ENCODE assay signal across 8 cellular contexts in the genomic region with DNA sequence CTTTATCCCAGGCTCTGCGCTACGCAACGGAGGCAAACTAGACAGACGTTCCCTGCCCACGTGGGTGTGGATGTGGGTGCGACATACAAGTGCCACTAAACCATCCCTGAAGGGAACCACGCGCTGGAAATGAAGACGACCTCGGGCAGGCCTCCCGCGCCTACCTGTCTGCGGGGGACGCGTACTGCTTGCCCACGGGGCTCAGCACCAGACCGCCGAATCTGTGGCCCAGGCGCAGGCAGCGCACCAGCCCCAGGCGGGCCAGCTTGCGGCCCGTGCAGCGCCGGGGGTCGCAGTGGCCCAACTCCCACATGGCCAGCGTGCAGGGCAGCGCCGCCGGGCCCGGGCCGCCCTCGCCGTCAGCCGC. TPM values are rescaled to one million over a fixed set of nuclear protein-coding genes. Genes with fewer than 3 reads are reported as not detected.
DNase-seq lines count a peak whose midpoint lies in the region; ATAC-seq and TF ChIP-seq lines count a peak whose summit lies in the region.

No MANE protein-coding gene starts in this region.

- DNase-seq in AG09309 (ENCODE audit: low read depth) (no peak), PC-3 (no peak), epithelial cell of prostate (ENCODE audit: low read depth, low spot score) (no peak), T1000 (lab: John Stamatoyannopoulos, UW) (no peak), EL (no peak)
- DNase-seq in stimulated activated CD4-positive, alpha-beta T cell treated with anti-CD3 and anti-CD28 coated beads, Interleukin-12 subunit alpha, Interleukin-12 subunit beta, amount 100 ng/mL, for 4 hours: no peak

- H3K27ac ChIP-seq in PC-3 (ENCODE audit: low read length) (no peak overlapping the region), epithelial cell of prostate (peak overlapping the region; percentile 5), neutrophil (peak overlapping the region; percentile 87)

- intact Hi-C loops in PC-3 (cut with micrococcal nuclease): no loop called here

- no peaks in the 10 kb centered on the region for H3K9me2 ChIP-seq in PC-3 (replicated peaks; ENCODE audit: low read length)

- no peaks in the 10 kb centered on the region for H3F3A ChIP-seq in PC-3 (ENCODE audit: low read length, unreplicated experiment)

- no peaks in the 10 kb centered on the region; the same call in 1 of the 2 replicates for H3K4me1 ChIP-seq in PC-3 (ENCODE audit: insufficient read depth, low read length)
- H3K4me1 ChIP-seq in neutrophil (ENCODE audit: control insufficient read depth in 1 of 2, insufficient read depth in 1 of 2, low read depth in 1 of 2, low read length in 1 of 2): peaks cover 24 to 26% of the 10 kb centered on the region in 2 experiments

- H3K27me3 ChIP-seq in PC-3 (ENCODE audit: low read length) (no peaks in the 10 kb centered on the region), neutrophil (no peaks in the 10 kb centered on the region)

- peaks cover 54% of the 10 kb centered on the region for H3K79me2 ChIP-seq in PC-3 (ENCODE audit: low read length)

- POLR2A ChIA-PET in PC-3 (lab: Charles Lee; ENCODE audit: unreplicated experiment): interaction anchor here (0.6 kb wide), 1 partner anchor 57 kb away, joined by 3 read pairs; no protein-coding TSS in a partner anchor

- H4K20me1 ChIP-seq in PC-3 (ENCODE audit: low read length): no peaks in the 10 kb centered on the region

- no peaks in the 10 kb centered on the region for H3K36me3 ChIP-seq in PC-3 (ENCODE audit: low read depth, low read length)
- H3K36me3 ChIP-seq in neutrophil: peaks cover 34% of the 10 kb centered on the region

- ATAC-seq in GM21447 (IDR thresholded peaks at IDR 0.05; ENCODE audit: unreplicated experiment) (peak; percentile 20), PC-3 (no peak)

- BruUV-seq in PC-3 (replicated peaks; lab: Mats Ljungman, UMichigan): no TSS peak

- H3K4me3 ChIP-seq in AG09309 (ENCODE audit: control insufficient read depth, low read depth, low read length) (peak overlapping the region; percentile 98), PC-3 (ENCODE audit: low read length) (peak overlapping the region; percentile 98), neutrophil (ENCODE audit: low read depth in 1 of 2, low read length in 1 of 2) (peak overlapping the region; percentile 88 to 94)

- TF ChIP-seq CTCF in AG09309 (IDR thresholded peaks at IDR 0.05; ENCODE audit: control insufficient read depth, insufficient read depth, low read depth, low read length, missing control alignments) (no peak), PC-3 (conservative IDR thresholded peaks at IDR 0.05; ENCODE audit: low read depth, low read length) (no peak), neutrophil (IDR thresholded peaks at IDR 0.05) (no peak)

- CTCF ChIA-PET in PC-3 (lab: Charles Lee): no interaction called here

- no peaks in the 10 kb centered on the region for H3K9me3 ChIP-seq in PC-3 (ENCODE audit: low read length)
- no peaks in the 10 kb centered on the region for H3K9me3 ChIP-seq in neutrophil

- H3K9ac ChIP-seq in PC-3 (ENCODE audit: low read length): peak overlapping the region; percentile 88

- peak overlapping the region; percentile 96 for H3K4me2 ChIP-seq in PC-3 (ENCODE audit: low read length)

- H2AFZ ChIP-seq in PC-3 (ENCODE audit: low read length): peak overlapping the region; percentile 53

RNA-seq across cellular contexts. Expression of a gene that starts 0.5 kb away (rescaled TPM):
- 117 and 142 TPM in 2 replicates for total RNA-seq in PC-3 (2014; rRNA removed)

RNA-seq across cellular contexts. Expression of a gene that starts 0.5 kb away (rescaled TPM):
- total RNA-seq in PC-3 (2014; rRNA removed): 36.0 and 36.3 TPM in 2 replicates

RNA-seq across cellular contexts. Expression of a gene that starts 17.8 kb away (rescaled TPM):
- total RNA-seq in PC-3 (2014; rRNA removed): 13.1 and 18.2 TPM in 2 replicates

RNA-seq across cellular contexts. Expression of a gene that starts 41.8 kb away (rescaled TPM):
- 71.3 and 116 TPM in 2 replicates for total RNA-seq in PC-3 (2014; rRNA removed)
